In genomic region chr3:191141728-191142127, GRCh38 we compare ENCODE assay signal across 12 cellular contexts. TPM values are rescaled to one million over a fixed set of nuclear protein-coding genes. Genes with fewer than 3 reads are reported as not detected.
DNase-seq lines count a peak whose midpoint lies in the region; ATAC-seq and TF ChIP-seq lines count a peak whose summit lies in the region.
"Had no signal": no experiment of that assay in that cellular context is flagged by ENCODE, and none has a peak within 500 bp of the region (broad histone marks: within the 10 kb centered on the region; RNA-seq: fewer than 3 reads in every experiment).

No MANE protein-coding gene starts in this region.

- TF ChIP-seq CTCF in astrocyte of the spinal cord (IDR thresholded peaks at IDR 0.05; ENCODE audit: low read depth, low read length), result no peak
- TF ChIP-seq CTCF in esophagus squamous epithelium (IDR thresholded peaks at IDR 0.05), result no peak

- H3K9me3 ChIP-seq in esophagus squamous epithelium, result no peaks in the 10 kb centered on the region

- H3K4me1 ChIP-seq in esophagus squamous epithelium, result no peaks in the 10 kb centered on the region

- in situ Hi-C loops in astrocyte of the spinal cord (cut with HindIII; ENCODE audit: low sequenced_read_pairs), result no loop called here

- no peaks in the 10 kb centered on the region for H3K27me3 ChIP-seq in esophagus squamous epithelium

- no peak for TF ChIP-seq POLR2A in esophagus squamous epithelium (IDR thresholded peaks at IDR 0.05)

- H3K36me3 ChIP-seq in esophagus squamous epithelium, result no peaks in the 10 kb centered on the region

- WGBS in esophagus squamous epithelium, 2 donors, result 19 to 22% methylated on average over 4 of the region's 4 CpGs

- no peak overlapping the region for H3K4me3 ChIP-seq in astrocyte of the spinal cord (ENCODE audit: low read depth, low read length)
- no peak overlapping the region for H3K4me3 ChIP-seq in esophagus squamous epithelium

- intact Hi-C loops in esophagus squamous epithelium (cut with DNase I), result no loop called here

- no peak overlapping the region for H3K27ac ChIP-seq in esophagus squamous epithelium

- no peak for ATAC-seq in GM19351 (IDR thresholded peaks at IDR 0.05; ENCODE audit: unreplicated experiment)

- DNase-seq in AG20443 (ENCODE audit: low spot score) (peak; percentile 37), LHCN-M2 (ENCODE audit: low read depth) (peak; percentile 82), astrocyte of the spinal cord (ENCODE audit: low read depth, low spot score) (peak; percentile 90), kidney glomerular epithelial cell (lab: John Stamatoyannopoulos, UW) (peak; percentile 33), esophagus squamous epithelium (lab: John Stamatoyannopoulos, UW) (no peak), NCI-H2029 treated with DMSO at 0.1 percent for 48 hours (lab: John Stamatoyannopoulos, UW) (no peak)
- no peak for DNase-seq in stimulated activated CD4-positive, alpha-beta T cell treated with anti-CD3 and anti-CD28 coated beads, Interleukin-2, amount 100 ng/mL, for 48 hours
- DNase-seq: activated effector memory CD4-positive, alpha-beta T cell treated with Interleukin-2 at 50 U/mL for 16 hours; naive B cell; NCI-H2081 had no signal

RNA-seq across cellular contexts. Expression of gene OSTN, which starts 57.3 kb away (rescaled TPM):
- total RNA-seq in LHCN-M2 (2014; rRNA removed), result 0.06 TPM in 1 of 2 replicates, not detected in the other
- not detected for polyA plus RNA-seq in LHCN-M2 (2012)
- not detected for total RNA-seq in esophagus squamous epithelium
- total RNA-seq: dermis microvascular lymphatic vessel endothelial cell had no signal

Comparison
In these comparisons a context has a peak if more than half of its experiments do, and no peak if none do; other contexts are left out.
1. DNase-seq: peak in AG20443 (single experiment), LHCN-M2 (single experiment), astrocyte of the spinal cord (single experiment) and kidney glomerular epithelial cell (single experiment); none in esophagus squamous epithelium (single experiment), NCI-H2029 treated with DMSO at 0.1 percent for 48 hours (single experiment) and stimulated activated CD4-positive, alpha-beta T cell treated with anti-CD3 and anti-CD28 coated beads, Interleukin-2, amount 100 ng/mL, for 48 hours (0 of 2).